ENCODE assay signal across 9 cellular contexts in genomic region chr1:205183676-205184335, GRCh38. TPM values are rescaled to one million over a fixed set of nuclear protein-coding genes. Genes with fewer than 3 reads are reported as not detected.
A peak's percentile ranks its signal among the peaks of the same experiment; 100 is the strongest.
DNase-seq lines count a peak whose midpoint lies in the region; ATAC-seq and TF ChIP-seq lines count a peak whose summit lies in the region.
"Had no signal": no experiment of that assay in that cellular context is flagged by ENCODE, and none has a peak within 500 bp of the region (broad histone marks: within the 10 kb centered on the region; RNA-seq: fewer than 3 reads in every experiment).

No MANE protein-coding gene starts in this region.

- no peak overlapping the region for H2BK15ac ChIP-seq in H9 (ENCODE audit: low read depth, low read length)

- H2BK120ac ChIP-seq in H9 (ENCODE audit: low read depth, low read length, poor library complexity, severe bottlenecking): no peak overlapping the region

- H4K91ac ChIP-seq in H9 (ENCODE audit: insufficient read length, low read depth, low read length): no peak overlapping the region

- no peak for DNase-seq in H9
- DNase-seq in activated CD4-positive, alpha-beta memory T cell treated with anti-CD3 and anti-CD28 coated beads for 36 hours: no peak
- peak; percentile 88 for DNase-seq in fibroblast of peridontal ligament (ENCODE audit: extremely low read depth)
- peak; percentile 69 for DNase-seq in skeletal muscle cell (ENCODE audit: low read depth)
- no peak for DNase-seq in GF-D8 (lab: John Stamatoyannopoulos, UW)
- DNase-seq in GDM1 (lab: John Stamatoyannopoulos, UW): no peak
- DNase-seq: NCI-H146, SHP77 treated with DMSO at 0.1 percent for 48 hours had no signal

- peaks cover 9% of the 10 kb centered on the region; the same call in 1 of the 2 replicates for H3K4me1 ChIP-seq in H9 (ENCODE audit: insufficient read depth, low read length)

- H2AK5ac ChIP-seq in H9 (ENCODE audit: insufficient read length, low read length): no peak overlapping the region

- H3K9me3 ChIP-seq in H9 (ENCODE audit: control insufficient read depth, low read depth, low read length): no peaks in the 10 kb centered on the region

- TF ChIP-seq CTCF in H9 (conservative IDR thresholded peaks at IDR 0.05): no peak

- H3K4me3 Mint-ChIP-seq in H9: no peak overlapping the region
- H3K4me3 Mint-ChIP-seq in activated CD4-positive, alpha-beta memory T cell treated with anti-CD3 and anti-CD28 coated beads for 36 hours: no peak overlapping the region

- peaks cover 4% of the 10 kb centered on the region for H3K79me1 ChIP-seq in H9 (ENCODE audit: insufficient read depth, low read depth, low read length, poor library complexity, severe bottlenecking)

- H2AFZ ChIP-seq in H9 (ENCODE audit: low read length): no peak overlapping the region

- no peak overlapping the region for H3K4me3 ChIP-seq in skeletal muscle cell (ENCODE audit: low read depth, low read length)

- no peak overlapping the region for H4K8ac ChIP-seq in H9 (replicated peaks; ENCODE audit: insufficient read length, low read depth, low read length)

- CTCF ChIA-PET in activated CD4-positive, alpha-beta memory T cell treated with anti-CD3 and anti-CD28 coated beads for 36 hours (lab: Charles Lee): no interaction called here

- no peak overlapping the region for H3K23ac ChIP-seq in H9 (ENCODE audit: insufficient read length, low read depth, low read length)

- H3K4me1 Mint-ChIP-seq in H9: peaks cover 17 to 25% of the 10 kb centered on the region in 2 experiments
- peaks cover 47% of the 10 kb centered on the region for H3K4me1 Mint-ChIP-seq in activated CD4-positive, alpha-beta memory T cell treated with anti-CD3 and anti-CD28 coated beads for 36 hours (ENCODE audit: low read depth)

- peak overlapping the region in 2 of 3 experiments; percentile 63 to 68; a peak in 4 of 7 replicates for H3K27ac Mint-ChIP-seq in H9
- peak overlapping the region; percentile 49 for H3K27ac Mint-ChIP-seq in activated CD4-positive, alpha-beta memory T cell treated with anti-CD3 and anti-CD28 coated beads for 36 hours

- H3T11ph ChIP-seq in H9 (ENCODE audit: low read length): no peak overlapping the region

- no peak overlapping the region for H3K4ac ChIP-seq in H9 (ENCODE audit: low read depth, low read length)

- no peaks in the 10 kb centered on the region for H3K9me3 Mint-ChIP-seq in H9
- no peaks in the 10 kb centered on the region for H3K9me3 Mint-ChIP-seq in activated CD4-positive, alpha-beta memory T cell treated with anti-CD3 and anti-CD28 coated beads for 36 hours

- H3K9ac ChIP-seq in H9 (ENCODE audit: extremely low read depth, insufficient read length, low read length): no peak overlapping the region

- no peak overlapping the region for H4K5ac ChIP-seq in H9 (ENCODE audit: insufficient read length, low read depth, low read length)

- H3K27ac ChIP-seq in H9 (ENCODE audit: insufficient read length, low read depth, low read length): no peak overlapping the region

- no peaks in the 10 kb centered on the region for H3K27me3 Mint-ChIP-seq in H9 (ENCODE audit: low read depth)
- H3K27me3 Mint-ChIP-seq in activated CD4-positive, alpha-beta memory T cell treated with anti-CD3 and anti-CD28 coated beads for 36 hours: no peaks in the 10 kb centered on the region

- no peak overlapping the region for H3K18ac ChIP-seq in H9 (ENCODE audit: insufficient read length, low read depth, low read length)

- WGBS in H9 (ENCODE audit: extremely low coverage, insufficient read length, low lambda C conversion rate): no CpG with 5 or more reads among the region's 4 CpGs

- H3K27me3 ChIP-seq in H9 (ENCODE audit: insufficient read depth, low read length): no peaks in the 10 kb centered on the region

- H4K20me1 ChIP-seq in H9 (ENCODE audit: control insufficient read depth, insufficient read depth, insufficient read length): no peaks in the 10 kb centered on the region

- peaks cover 2 to 10% (median 10%) of the 10 kb centered on the region in 3 experiments; a peak in 6 of 7 replicates for H3K36me3 Mint-ChIP-seq in H9 (ENCODE audit: insufficient read depth in 1 of 3, low read depth in 3 of 3)
- peaks cover 24% of the 10 kb centered on the region for H3K36me3 Mint-ChIP-seq in activated CD4-positive, alpha-beta memory T cell treated with anti-CD3 and anti-CD28 coated beads for 36 hours

- ATAC-seq in HG02973 (IDR thresholded peaks at IDR 0.05; ENCODE audit: unreplicated experiment): no peak

- no peak overlapping the region for H2BK12ac ChIP-seq in H9 (ENCODE audit: insufficient read length, low read depth, low read length)

- H3K79me2 ChIP-seq in H9 (ENCODE audit: insufficient read depth, low read length): peaks cover 1% of the 10 kb centered on the region; the same call in 1 of the 2 replicates

- H3K14ac ChIP-seq in H9 (ENCODE audit: insufficient read depth, low read length): no peak overlapping the region

- no peak overlapping the region for H3K4me2 ChIP-seq in H9 (ENCODE audit: insufficient read depth, insufficient read length, low read length)

- H3K23me2 ChIP-seq in H9 (ENCODE audit: insufficient read length, low read depth, low read length, poor library complexity, severe bottlenecking): no peaks in the 10 kb centered on the region

- intact Hi-C loops in activated CD4-positive, alpha-beta memory T cell treated with anti-CD3 and anti-CD28 coated beads for 36 hours (cut with micrococcal nuclease): no loop called here

- POLR2A ChIA-PET in activated CD4-positive, alpha-beta memory T cell treated with anti-CD3 and anti-CD28 coated beads for 36 hours (lab: Charles Lee): no interaction called here

- H2BK20ac ChIP-seq in H9 (ENCODE audit: low read depth, low read length, poor library complexity, severe bottlenecking): no peak overlapping the region

- H2BK5ac ChIP-seq in H9 (ENCODE audit: insufficient read length, low read length): no peak overlapping the region

- no peak overlapping the region for H3K56ac ChIP-seq in H9 (ENCODE audit: insufficient read length, low read depth, low read length)

RNA-seq across cellular contexts. Expression of gene DSTYK, which starts 27.7 kb away (rescaled TPM):
- 7.7 and 8.5 TPM in 2 replicates for total RNA-seq in H9 (2021)
- 1 to 10 TPM; 9.0 to 9.8 TPM for total RNA-seq in activated CD4-positive, alpha-beta memory T cell treated with anti-CD3 and anti-CD28 coated beads for 36 hours

RNA-seq across cellular contexts. Expression of gene TMCC2, which starts 43.9 kb away (rescaled TPM):
- total RNA-seq in H9 (2021): 11.3 and 11.7 TPM in 2 replicates
- total RNA-seq in activated CD4-positive, alpha-beta memory T cell treated with anti-CD3 and anti-CD28 coated beads for 36 hours: 10 to 100 TPM in 1 of 2 experiments, 1 to 10 TPM in 1; 9.8 to 10.1 TPM

Comparison
In these comparisons a context has a peak if more than half of its experiments do, and no peak if none do; other contexts are left out.
1. DNase-seq: peak in fibroblast of peridontal ligament (single experiment) and skeletal muscle cell (single experiment); none in H9 (single experiment), activated CD4-positive, alpha-beta memory T cell treated with anti-CD3 and anti-CD28 coated beads for 36 hours (single experiment), GF-D8 (single experiment) and GDM1 (single experiment).